14 cellular contexts compared by ENCODE assay signal in the genomic region with DNA sequence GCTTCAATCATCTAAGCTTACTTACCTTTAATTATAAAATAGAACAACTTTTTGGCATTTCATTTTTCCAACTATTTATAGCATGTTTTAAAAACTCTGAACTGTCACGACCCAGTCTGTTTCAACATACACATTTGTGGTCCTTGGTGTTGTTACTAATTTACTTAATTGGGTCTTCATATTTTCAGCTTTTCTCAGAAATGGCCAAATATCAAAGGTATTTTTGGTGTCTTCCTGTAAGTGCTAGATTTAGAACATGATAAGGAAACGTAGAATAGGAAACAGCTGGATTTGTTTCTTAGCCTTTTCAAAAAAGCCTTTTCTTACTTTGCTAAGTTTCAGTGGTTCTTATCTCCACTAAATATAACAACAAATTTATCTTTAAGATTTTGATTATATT. TPM values are rescaled to one million over a fixed set of nuclear protein-coding genes. Genes with fewer than 3 reads are reported as not detected.
DNase-seq lines count a peak whose midpoint lies in the region; ATAC-seq, FAIRE-seq and TF ChIP-seq lines count a peak whose summit lies in the region.
"Had no signal": no experiment of that assay in that cellular context is flagged by ENCODE, and none has a peak within 500 bp of the region (broad histone marks: within the 10 kb centered on the region; RNA-seq: fewer than 3 reads in every experiment).

No MANE protein-coding gene starts in this region.

- H3K27me3 ChIP-seq in SK-N-SH (ENCODE audit: insufficient read depth) (no peaks in the 10 kb centered on the region), OCI-LY3 (ENCODE audit: low read depth, low read length) (no peaks in the 10 kb centered on the region), esophagus muscularis mucosa (no peaks in the 10 kb centered on the region), spleen (replicated peaks in 1 of 7) (no peaks in the 10 kb centered on the region)
- H3K27me3 ChIP-seq: Peyer's patch had no signal

- H4K20me1 ChIP-seq in SK-N-SH (ENCODE audit: insufficient read depth): no peaks in the 10 kb centered on the region
- no peaks in the 10 kb centered on the region for H4K20me1 ChIP-seq in OCI-LY3 (ENCODE audit: insufficient read depth, low read length)

- H3F3A ChIP-seq in SK-N-SH (replicated peaks; ENCODE audit: insufficient read depth): peaks cover 18% of the 10 kb centered on the region

- DNase-seq in SK-N-SH: no peak
- no peak for DNase-seq in esophagus muscularis mucosa (ENCODE audit: extremely low spot score)
- DNase-seq in spleen: no peak
- no peak for DNase-seq in frontal cortex (ENCODE audit: low spot score in 2 of 2)
- DNase-seq in GM12892 (ENCODE audit: insufficient read length): no peak
- no peak for DNase-seq in hepatic stellate cell (ENCODE audit: low spot score)
- DNase-seq: 8988T; NCI-H2029; Peyer's patch; stimulated activated CD4-positive, alpha-beta T cell treated with anti-CD3 and anti-CD28 coated beads, Interleukin-15, amount 100 ng/mL, for 24 hours; stimulated activated naive B cell treated with anti-CD40 and anti-IgM and Interleukin-4, amounts not matched to agents 10 μg/mL and 1 μg/mL and 100 μg/mL, for 72 hours had no signal

- no peaks in the 10 kb centered on the region for H3K9me3 ChIP-seq in SK-N-SH
- H3K9me3 ChIP-seq in OCI-LY3 (ENCODE audit: insufficient read depth, low read length): no peaks in the 10 kb centered on the region
- no peaks in the 10 kb centered on the region for H3K9me3 ChIP-seq in esophagus muscularis mucosa
- H3K9me3 ChIP-seq in spleen: no peaks in the 10 kb centered on the region
- H3K9me3 ChIP-seq: Peyer's patch had no signal

- POLR2A ChIA-PET in SK-N-SH (lab: Yijun Ruan, JAX): no interaction called here

- TF ChIP-seq CTCF in SK-N-SH (IDR thresholded peaks at IDR 0.05): no peak
- TF ChIP-seq CTCF in OCI-LY3 (IDR thresholded peaks at IDR 0.05; ENCODE audit: low read depth, low read length): no peak
- no peak for TF ChIP-seq CTCF in esophagus muscularis mucosa (IDR thresholded peaks at IDR 0.05)
- no peak for TF ChIP-seq CTCF in spleen (IDR thresholded peaks at IDR 0.05 in 8 of 11, conservative IDR thresholded peaks at IDR 0.05 in 3 of 11)

- ATAC-seq in SK-N-SH treated with all-trans-retinoic acid at 6 μM for 48 hours: no peak

- H3K4me2 ChIP-seq in SK-N-SH: peak overlapping the region; percentile 15; the same call in 1 of the 2 replicates
- peak overlapping the region; percentile 17 for H3K4me2 ChIP-seq in OCI-LY3 (ENCODE audit: low read length)

- no peak overlapping the region for H2AFZ ChIP-seq in SK-N-SH (ENCODE audit: low read depth)
- H2AFZ ChIP-seq in OCI-LY3 (ENCODE audit: low read depth, low read length): no peak overlapping the region

- H3K27ac ChIP-seq in SK-N-SH (ENCODE audit: low read depth in 2 of 2, low read length in 1 of 2) (peak overlapping the region; percentile 16 to 79; a peak in 3 of 4 replicates), OCI-LY3 (ENCODE audit: low read length) (no peak overlapping the region), esophagus muscularis mucosa (replicated peaks in 1 of 4) (peak overlapping the region in 3 of 4 donors; percentile 29 to 58 (median 53)), spleen (peak overlapping the region; percentile 4 to 83 (median 76))

- H3K4me3 ChIP-seq in SK-N-SH (ENCODE audit: low read depth in 2 of 2, low read length in 1 of 2): no peak overlapping the region
- H3K4me3 ChIP-seq in OCI-LY3 (ENCODE audit: low read length): no peak overlapping the region
- no peak overlapping the region for H3K4me3 ChIP-seq in esophagus muscularis mucosa
- no peak overlapping the region for H3K4me3 ChIP-seq in spleen
- H3K4me3 ChIP-seq: Peyer's patch had no signal

- FAIRE-seq in frontal cortex (lab: Jason Lieb, UNC): no peak
- no peak for FAIRE-seq in GM12892 (lab: Jason Lieb, UNC)

- TF ChIP-seq EP300 in SK-N-SH (IDR thresholded peaks at IDR 0.05; ENCODE audit: borderline replicate concordance in 1 of 2, low read depth in 1 of 2, low read length in 1 of 2): no peak
- TF ChIP-seq EP300 in esophagus muscularis mucosa (IDR thresholded peaks at IDR 0.05): no peak

- TF ChIP-seq POLR2A in esophagus muscularis mucosa (IDR thresholded peaks at IDR 0.05; ENCODE audit: low read depth) (no peak), spleen (IDR thresholded peaks at IDR 0.05) (no peak), GM12892 (IDR thresholded peaks at IDR 0.05; ENCODE audit: low read depth, low read length) (no peak)

- WGBS in SK-N-SH (ENCODE audit: low lambda C conversion rate): 43% methylated on average over 2 of the region's 2 CpGs
- WGBS in esophagus muscularis mucosa: 36% methylated on average over 2 of the region's 2 CpGs
- WGBS in spleen, 5 donors: 3 to 14% (median 7%) methylated on average over 2 of the region's 2 CpGs

- peaks cover 0 to 5% of the 10 kb centered on the region in 2 experiments for H3K36me3 ChIP-seq in SK-N-SH (replicated peaks in 1 of 2; ENCODE audit: control insufficient read depth in 1 of 2, insufficient read depth in 2 of 2, low read length in 1 of 2)
- no peaks in the 10 kb centered on the region for H3K36me3 ChIP-seq in OCI-LY3 (replicated peaks; ENCODE audit: low read depth, low read length)
- no peaks in the 10 kb centered on the region for H3K36me3 ChIP-seq in esophagus muscularis mucosa
- H3K36me3 ChIP-seq in spleen: peaks cover 0 to 7% (median 0%) of the 10 kb centered on the region in 6 donors
- H3K36me3 ChIP-seq: Peyer's patch had no signal

- intact Hi-C loops in esophagus muscularis mucosa (cut with DNase I) (no loop called here), spleen (cut with DNase I; ENCODE audit: low total_unique reads) (loop anchor here (10.0 kb wide), 1 partner anchor 183 kb away; no protein-coding TSS in a partner anchor)

- TF ChIP-seq RAD21 in SK-N-SH (IDR thresholded peaks at IDR 0.05; ENCODE audit: low read length): no peak

- CTCF ChIA-PET in SK-N-SH (lab: Yijun Ruan, JAX): no interaction called here

- H3K4me1 ChIP-seq in SK-N-SH (ENCODE audit: control insufficient read depth in 1 of 2, insufficient read depth in 2 of 2, low read depth in 1 of 2, low read length in 1 of 2) (peaks cover 0 to 29% of the 10 kb centered on the region in 2 experiments; a peak in 3 of 4 replicates), OCI-LY3 (ENCODE audit: low read length) (peaks cover 50% of the 10 kb centered on the region), esophagus muscularis mucosa (peaks cover 26 to 56% (median 46%) of the 10 kb centered on the region in 4 donors), spleen (peaks cover 37 to 95% (median 61%) of the 10 kb centered on the region in 6 donors)

- H3K9me2 ChIP-seq in SK-N-SH: no peaks in the 10 kb centered on the region

- 0 out of 2 replicates have a peak, but pooled peaks cover 2% of the 10 kb centered on the region for H3K79me2 ChIP-seq in SK-N-SH (ENCODE audit: insufficient read depth)
- no peaks in the 10 kb centered on the region for H3K79me2 ChIP-seq in OCI-LY3 (ENCODE audit: low read length)

- no peak overlapping the region for H3K9ac ChIP-seq in SK-N-SH
- no peak overlapping the region for H3K9ac ChIP-seq in OCI-LY3 (ENCODE audit: low read length)

TF ChIP-seq in SK-N-SH, 30 proteins besides CTCF, POLR2A, EP300 and RAD21:
- TF ChIP-seq RXRA (IDR thresholded peaks at IDR 0.05; ENCODE audit: borderline replicate concordance, low read depth) (no peak), PBX3 (IDR thresholded peaks at IDR 0.05) (no peak), NFIC (IDR thresholded peaks at IDR 0.05; ENCODE audit: borderline replicate concordance) (no peak), TCF12 (IDR thresholded peaks at IDR 0.05) (0 out of 2 replicates have a peak, but pooled peaks have one; percentile 19), SMC3 (IDR thresholded peaks at IDR 0.05; ENCODE audit: low read depth, low read length) (no peak)

TF ChIP-seq in SK-N-SH treated with all-trans-retinoic acid at 6 μM for 48 hours, 23 proteins besides CTCF, POLR2A, EP300 and RAD21 (continues in another document):
- TF ChIP-seq TOX (CRISPR knock-in tag; IDR thresholded peaks at IDR 0.05; ENCODE audit: borderline replicate concordance) (no peak), CSRNP3 (CRISPR knock-in tag; IDR thresholded peaks at IDR 0.05) (no peak), SNAI2 (CRISPR knock-in tag; IDR thresholded peaks at IDR 0.05) (no peak), ARNTL (CRISPR knock-in tag; IDR thresholded peaks at IDR 0.05; ENCODE audit: borderline replicate concordance, low read depth) (no peak)

RNA-seq across cellular contexts. Expression of gene LPAR6, which starts 11.4 kb away (rescaled TPM):
- polyA plus RNA-seq in SK-N-SH (2012; rRNA removed) (0.03 TPM in 1 of 2 replicates, not detected in the other), spleen (10 to 100 TPM; 29.4 to 39.6 (median 33.1) TPM)
- polyA plus RNA-seq in SK-N-SH (2012; cell fraction: cytosol; rRNA removed): 0.03 and 0.08 TPM in 2 replicates
- not detected in 2 replicates for polyA plus RNA-seq in SK-N-SH (2012; cell fraction: nucleus; rRNA removed)
- total RNA-seq in esophagus muscularis mucosa (10 to 100 TPM in 1 of 4 donors, 1 to 10 TPM in 3; 7.8 to 14.2 (median 8.8) TPM), spleen (10 to 100 TPM; 26.5 to 44.2 (median 32.9) TPM), frontal cortex (7.3 TPM)
- 0.89 TPM for polyA plus RNA-seq in GM12892 (2012; ENCODE audit: missing spikeins)
- total RNA-seq: G401 had no signal
